Comparison of ENCODE assay signal across 8 cellular contexts in genomic region chr9:120394058-120394669, GRCh38.
DNase-seq lines count a peak whose midpoint lies in the region; ATAC-seq, FAIRE-seq and TF ChIP-seq lines count a peak whose summit lies in the region.

No MANE protein-coding gene starts in this region.

- no peak overlapping the region for H3K9ac ChIP-seq in HepG2 (ENCODE audit: insufficient read depth, low read depth, low read length)

- no peaks in the 10 kb centered on the region for H3K9me3 ChIP-seq in HepG2 (ENCODE audit: low read length)

- H3K9me3 Mint-ChIP-seq in activated naive CD4-positive, alpha-beta T cell treated with anti-CD3 and anti-CD28 coated beads, Interleukin-2, amount 10 ng/mL, durations not matched to agents 7 days and 5 days: no peaks in the 10 kb centered on the region

- CTCF ChIA-PET in activated naive CD4-positive, alpha-beta T cell treated with anti-CD3 and anti-CD28 coated beads, Interleukin-2, amount 10 ng/mL, durations not matched to agents 7 days and 5 days (lab: Charles Lee): no interaction called here
- CTCF ChIA-PET in HepG2 (lab: Yijun Ruan, JAX; ENCODE audit: low intra/inter-chr PET ratio, low total read pairs): no interaction called here
- CTCF ChIA-PET in GM10248 (lab: Yijun Ruan, JAX): interaction anchor here (1.8 kb wide), 1 partner anchor 44 kb away, joined by 3 read pairs; no protein-coding TSS in a partner anchor

- no peak for TF ChIP-seq RAD21 in HepG2 (CRISPR knock-in tag; IDR thresholded peaks at IDR 0.05)

- BruUV-seq in HepG2 (replicated peaks; lab: Mats Ljungman, UMichigan): no TSS peak

- ATAC-seq in HepG2 (0 out of 3 replicates have a peak, but pooled peaks have one; percentile 4), HG02588 (IDR thresholded peaks at IDR 0.05; ENCODE audit: unreplicated experiment) (no peak), HG03520 (IDR thresholded peaks at IDR 0.05; ENCODE audit: unreplicated experiment) (no peak)

- POLR2A ChIA-PET in HepG2 (lab: Yijun Ruan, JAX): interaction anchor here (1.6 kb wide), 1 partner anchor 28 kb away, joined by 4 read pairs; no protein-coding TSS in a partner anchor
- POLR2A ChIA-PET in GM10248 (lab: Yijun Ruan, JAX): no interaction called here

- peak overlapping the region; percentile 82 for H3K27ac Mint-ChIP-seq in activated naive CD4-positive, alpha-beta T cell treated with anti-CD3 and anti-CD28 coated beads, Interleukin-2, amount 10 ng/mL, durations not matched to agents 7 days and 5 days

- H3K36me3 Mint-ChIP-seq in activated naive CD4-positive, alpha-beta T cell treated with anti-CD3 and anti-CD28 coated beads, Interleukin-2, amount 10 ng/mL, durations not matched to agents 7 days and 5 days: peaks cover 56% of the 10 kb centered on the region

- intact Hi-C loops in HepG2 (cut with micrococcal nuclease; ENCODE audit: unreplicated experiment): no loop called here

- no peaks in the 10 kb centered on the region for H4K20me1 ChIP-seq in HepG2 (ENCODE audit: insufficient read depth, low read length)

- H3K4me3 ChIP-seq in HepG2 (replicated peaks in 1 of 3; ENCODE audit: insufficient read depth in 1 of 3, low read depth in 2 of 3, low read length in 3 of 3): no peak overlapping the region

- H3K27me3 Mint-ChIP-seq in activated naive CD4-positive, alpha-beta T cell treated with anti-CD3 and anti-CD28 coated beads, Interleukin-2, amount 10 ng/mL, durations not matched to agents 7 days and 5 days: no peaks in the 10 kb centered on the region

- no peaks in the 10 kb centered on the region for H3K27me3 ChIP-seq in HepG2 (ENCODE audit: control insufficient read depth in 1 of 2, insufficient read depth in 2 of 2, low read length in 2 of 2)

- no peaks in the 10 kb centered on the region for H3K79me2 ChIP-seq in HepG2 (ENCODE audit: insufficient read depth, low read length)

- in situ Hi-C loops in ACHN (cut with HindIII; ENCODE audit: low pct_ligation_motif_present, low pct_unique_long_range_greater_than_20kb, low sequenced_read_pairs) (no loop called here), HepG2 (cut with HindIII; ENCODE audit: extremely low pct_ligation_motif_present, low pct_unique_long_range_greater_than_20kb) (no loop called here)

- H3K36me3 ChIP-seq in HepG2 (replicated peaks in 1 of 2; ENCODE audit: control insufficient read depth in 1 of 2, insufficient read depth in 2 of 2, low read length in 2 of 2): peaks cover 30 to 79% of the 10 kb centered on the region in 2 experiments

- no peak overlapping the region for H3K4me2 ChIP-seq in HepG2 (ENCODE audit: low read depth, low read length)

- TF ChIP-seq EP300 in HepG2 (IDR thresholded peaks at IDR 0.05; ENCODE audit: low read depth in 2 of 2, low read length in 2 of 2): no peak
- TF ChIP-seq EP300 in HepG2 (CRISPR knock-in tag; IDR thresholded peaks at IDR 0.05; ENCODE audit: borderline replicate concordance): no peak

- peak overlapping the region; percentile 38 for H3K27ac ChIP-seq in HepG2 (ENCODE audit: extremely low read length, insufficient read depth, low read length)

- H3K4me1 ChIP-seq in HepG2 (ENCODE audit: insufficient read depth, low read length): peaks cover 55% of the 10 kb centered on the region

- TF ChIP-seq CTCF in HepG2 (CRISPR knock-in tag; IDR thresholded peaks at IDR 0.05) (no peak), GM10248 (IDR thresholded peaks at IDR 0.05; ENCODE audit: control extremely low read depth, extremely low read depth, low read depth, missing control alignments) (no peak)

- peaks cover 28% of the 10 kb centered on the region for H3K4me1 Mint-ChIP-seq in activated naive CD4-positive, alpha-beta T cell treated with anti-CD3 and anti-CD28 coated beads, Interleukin-2, amount 10 ng/mL, durations not matched to agents 7 days and 5 days

- DNase-seq in ACHN (peak; percentile 39), HT1080 (ENCODE audit: low read depth) (peak; percentile 95), HepG2 (ENCODE audit: low spot score) (peak; percentile 27), germinal center (ENCODE audit: low spot score) (no peak), GM10248 (ENCODE audit: extremely low spot score) (no peak)
- peak; percentile 65 for DNase-seq in activated naive CD4-positive, alpha-beta T cell treated with anti-CD3 and anti-CD28 coated beads, Interleukin-2, amount 10 ng/mL, durations not matched to agents 7 days and 5 days

- H2AFZ ChIP-seq in HepG2 (ENCODE audit: low read length): no peak overlapping the region

- 90% methylated on average over 13 of the region's 13 CpGs for WGBS in HepG2 (ENCODE audit: low lambda C conversion rate)

- FAIRE-seq in HepG2 (lab: Jason Lieb, UNC): no peak

- H3K4me3 Mint-ChIP-seq in activated naive CD4-positive, alpha-beta T cell treated with anti-CD3 and anti-CD28 coated beads, Interleukin-2, amount 10 ng/mL, durations not matched to agents 7 days and 5 days: peak overlapping the region; percentile 10

- TF ChIP-seq POLR2A in HepG2 (IDR thresholded peaks at IDR 0.05; ENCODE audit: insufficient read depth in 1 of 2, low read depth in 2 of 2, low read length in 2 of 2): no peak

TF ChIP-seq in HepG2, 621 proteins besides CTCF, POLR2A, EP300 and RAD21 (continues in another document):
- TF ChIP-seq ZNF687 (CRISPR knock-in tag; IDR thresholded peaks at IDR 0.05): peak; percentile 47
- TF ChIP-seq E2F2 (CRISPR knock-in tag; IDR thresholded peaks at IDR 0.05; ENCODE audit: borderline replicate concordance): no peak
- 0 out of 2 replicates have a peak, but pooled peaks have one; percentile 7 for TF ChIP-seq CEBPG (CRISPR knock-in tag; IDR thresholded peaks at IDR 0.05)
- peak; percentile 90 for TF ChIP-seq PPARG (CRISPR knock-in tag; conservative IDR thresholded peaks at IDR 0.05)
- TF ChIP-seq TFAP4 (IDR thresholded peaks at IDR 0.05; ENCODE audit: borderline replicate concordance, low read depth): peak; percentile 37; the same call in 1 of the 2 replicates
- 0 out of 2 replicates have a peak, but pooled peaks have one; percentile 52 for TF ChIP-seq RXRB (CRISPR knock-in tag; IDR thresholded peaks at IDR 0.05; ENCODE audit: borderline replicate concordance)
- TF ChIP-seq GABPB1 (CRISPR knock-in tag; IDR thresholded peaks at IDR 0.05): 0 out of 2 replicates have a peak, but pooled peaks have one; percentile 23
- TF ChIP-seq CEBPB (IDR thresholded peaks at IDR 0.05; ENCODE audit: borderline replicate concordance, low read depth, low read length): peak; percentile 36; the same call in 1 of the 2 replicates

Comparison
In these comparisons a context has a peak if more than half of its experiments do, and no peak if none do; other contexts are left out.
1. DNase-seq: peak in ACHN (single experiment), HT1080 (single experiment), activated naive CD4-positive, alpha-beta T cell treated with anti-CD3 and anti-CD28 coated beads, Interleukin-2, amount 10 ng/mL, durations not matched to agents 7 days and 5 days (single experiment) and HepG2 (single experiment); none in germinal center (single experiment) and GM10248 (single experiment).